1 cellular context compared by ENCODE assay signal in the genomic region with DNA sequence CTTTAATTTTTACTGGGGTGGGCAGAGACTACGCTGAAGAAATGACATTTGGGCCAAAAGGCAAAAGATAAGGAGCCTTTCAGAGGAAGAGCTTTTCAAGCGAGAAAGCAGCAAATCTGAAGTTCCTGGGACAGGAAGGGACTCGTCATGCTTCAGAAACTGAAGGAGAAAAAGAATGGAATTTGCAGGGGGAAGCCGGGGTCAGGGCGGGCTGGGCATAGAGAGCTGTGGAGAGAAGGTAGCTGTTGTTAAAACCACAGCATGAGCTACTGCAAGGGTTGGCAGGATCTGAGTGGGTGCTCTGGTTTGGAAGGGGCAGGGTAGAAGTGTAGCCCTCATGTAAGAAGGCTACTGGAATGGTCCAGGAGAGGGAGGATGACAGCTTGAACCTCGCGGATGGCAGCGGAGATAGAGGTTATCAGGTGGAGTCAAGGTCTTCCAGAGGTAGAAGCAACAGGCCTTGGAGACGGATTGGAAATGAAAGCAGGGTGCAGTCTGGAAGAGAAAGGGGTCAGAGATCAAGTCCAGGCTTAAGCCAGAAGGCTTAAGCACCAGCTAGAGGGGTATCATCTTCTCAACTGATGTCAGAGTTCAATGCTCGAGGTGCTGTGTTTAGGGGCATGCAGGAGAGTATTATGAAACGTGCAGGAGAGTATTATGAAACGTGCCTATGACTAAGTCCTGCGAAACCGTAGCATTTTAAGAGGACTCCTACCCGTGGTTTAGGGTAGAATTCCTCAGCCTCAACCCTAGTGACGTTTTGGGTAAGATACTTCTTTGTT.
A peak's percentile ranks its signal among the peaks of the same experiment; 100 is the strongest.
TF ChIP-seq lines count a peak whose summit lies in the region.

No MANE protein-coding gene starts in this region.

TF ChIP-seq in HepG2, 621 proteins besides CTCF, POLR2A, EP300 and RAD21 (continued from another document):
- TF ChIP-seq, protein P1, sequence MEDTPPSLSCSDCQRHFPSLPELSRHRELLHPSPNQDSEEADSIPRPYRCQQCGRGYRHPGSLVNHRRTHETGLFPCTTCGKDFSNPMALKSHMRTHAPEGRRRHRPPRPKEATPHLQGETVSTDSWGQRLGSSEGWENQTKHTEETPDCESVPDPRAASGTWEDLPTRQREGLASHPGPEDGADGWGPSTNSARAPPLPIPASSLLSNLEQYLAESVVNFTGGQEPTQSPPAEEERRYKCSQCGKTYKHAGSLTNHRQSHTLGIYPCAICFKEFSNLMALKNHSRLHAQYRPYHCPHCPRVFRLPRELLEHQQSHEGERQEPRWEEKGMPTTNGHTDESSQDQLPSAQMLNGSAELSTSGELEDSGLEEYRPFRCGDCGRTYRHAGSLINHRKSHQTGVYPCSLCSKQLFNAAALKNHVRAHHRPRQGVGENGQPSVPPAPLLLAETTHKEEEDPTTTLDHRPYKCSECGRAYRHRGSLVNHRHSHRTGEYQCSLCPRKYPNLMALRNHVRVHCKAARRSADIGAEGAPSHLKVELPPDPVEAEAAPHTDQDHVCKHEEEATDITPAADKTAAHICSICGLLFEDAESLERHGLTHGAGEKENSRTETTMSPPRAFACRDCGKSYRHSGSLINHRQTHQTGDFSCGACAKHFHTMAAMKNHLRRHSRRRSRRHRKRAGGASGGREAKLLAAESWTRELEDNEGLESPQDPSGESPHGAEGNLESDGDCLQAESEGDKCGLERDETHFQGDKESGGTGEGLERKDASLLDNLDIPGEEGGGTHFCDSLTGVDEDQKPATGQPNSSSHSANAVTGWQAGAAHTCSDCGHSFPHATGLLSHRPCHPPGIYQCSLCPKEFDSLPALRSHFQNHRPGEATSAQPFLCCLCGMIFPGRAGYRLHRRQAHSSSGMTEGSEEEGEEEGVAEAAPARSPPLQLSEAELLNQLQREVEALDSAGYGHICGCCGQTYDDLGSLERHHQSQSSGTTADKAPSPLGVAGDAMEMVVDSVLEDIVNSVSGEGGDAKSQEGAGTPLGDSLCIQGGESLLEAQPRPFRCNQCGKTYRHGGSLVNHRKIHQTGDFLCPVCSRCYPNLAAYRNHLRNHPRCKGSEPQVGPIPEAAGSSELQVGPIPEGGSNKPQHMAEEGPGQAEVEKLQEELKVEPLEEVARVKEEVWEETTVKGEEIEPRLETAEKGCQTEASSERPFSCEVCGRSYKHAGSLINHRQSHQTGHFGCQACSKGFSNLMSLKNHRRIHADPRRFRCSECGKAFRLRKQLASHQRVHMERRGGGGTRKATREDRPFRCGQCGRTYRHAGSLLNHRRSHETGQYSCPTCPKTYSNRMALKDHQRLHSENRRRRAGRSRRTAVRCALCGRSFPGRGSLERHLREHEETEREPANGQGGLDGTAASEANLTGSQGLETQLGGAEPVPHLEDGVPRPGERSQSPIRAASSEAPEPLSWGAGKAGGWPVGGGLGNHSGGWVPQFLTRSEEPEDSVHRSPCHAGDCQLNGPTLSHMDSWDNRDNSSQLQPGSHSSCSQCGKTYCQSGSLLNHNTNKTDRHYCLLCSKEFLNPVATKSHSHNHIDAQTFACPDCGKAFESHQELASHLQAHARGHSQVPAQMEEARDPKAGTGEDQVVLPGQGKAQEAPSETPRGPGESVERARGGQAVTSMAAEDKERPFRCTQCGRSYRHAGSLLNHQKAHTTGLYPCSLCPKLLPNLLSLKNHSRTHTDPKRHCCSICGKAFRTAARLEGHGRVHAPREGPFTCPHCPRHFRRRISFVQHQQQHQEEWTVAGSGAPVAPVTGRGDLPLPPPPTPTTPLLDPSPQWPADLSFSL (CRISPR knock-in tag; IDR thresholded peaks at IDR 0.05): no peak
- TF ChIP-seq ZNF749 (CRISPR knock-in tag; IDR thresholded peaks at IDR 0.05; ENCODE audit: borderline replicate concordance) (no peak), SOX6 (IDR thresholded peaks at IDR 0.05) (no peak), SOX6 (CRISPR knock-in tag; IDR thresholded peaks at IDR 0.05) (peak; percentile 19; the same call in 1 of the 2 replicates), NR2F6 (IDR thresholded peaks at IDR 0.05) (peak; percentile 55), NR2F6 (CRISPR knock-in tag; IDR thresholded peaks at IDR 0.05) (0 out of 2 replicates have a peak, but pooled peaks have one; percentile 26), CEBPG (CRISPR knock-in tag; IDR thresholded peaks at IDR 0.05) (peak; percentile 53), XRCC5 (optimal IDR thresholded peaks at IDR 0.05; ENCODE audit: low read length) (peak; percentile 40), PITX1 (CRISPR knock-in tag; IDR thresholded peaks at IDR 0.05) (peak; percentile 31; the same call in 1 of the 2 replicates), BHLHE40 (IDR thresholded peaks at IDR 0.05; ENCODE audit: low read length) (peak; percentile 79), HNF4A (CRISPR knock-in tag; IDR thresholded peaks at IDR 0.05) (peak; percentile 65), NR2C2 (CRISPR knock-in tag; IDR thresholded peaks at IDR 0.05; ENCODE audit: borderline replicate concordance) (0 out of 2 replicates have a peak, but pooled peaks have one; percentile 40), SAP130 (CRISPR knock-in tag; IDR thresholded peaks at IDR 0.05; ENCODE audit: low read depth) (no peak)
- TF ChIP-seq, protein P2, sequence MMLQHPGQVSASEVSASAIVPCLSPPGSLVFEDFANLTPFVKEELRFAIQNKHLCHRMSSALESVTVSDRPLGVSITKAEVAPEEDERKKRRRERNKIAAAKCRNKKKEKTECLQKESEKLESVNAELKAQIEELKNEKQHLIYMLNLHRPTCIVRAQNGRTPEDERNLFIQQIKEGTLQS (CRISPR knock-in tag; IDR thresholded peaks at IDR 0.05): 0 out of 2 replicates have a peak, but pooled peaks have one; percentile 33
